21 cellular contexts compared by ENCODE assay signal in genomic region chr17:3553419-3554401, GRCh38. TPM values are rescaled to one million over a fixed set of nuclear protein-coding genes. Genes with fewer than 3 reads are reported as not detected.
DNase-seq lines count a peak whose midpoint lies in the region; ATAC-seq, FAIRE-seq and TF ChIP-seq lines count a peak whose summit lies in the region.
"Had no signal": no experiment of that assay in that cellular context is flagged by ENCODE, and none has a peak within 500 bp of the region (broad histone marks: within the 10 kb centered on the region; RNA-seq: fewer than 3 reads in every experiment).

No MANE protein-coding gene starts in this region.

- no peak for ATAC-seq in natural killer cell treated with Interleukin-12 subunit alpha and Interleukin-12 subunit beta and Interleukin-15 and Interleukin-18, amount 100 ng/mL, for 72 hours
- no peak for ATAC-seq in natural killer cell
- ATAC-seq in activated T-helper 17 cell treated with anti-CD3 and anti-CD28 coated beads, Interleukin-2, amount 50 U/mL, for 72 hours (replicated peaks) = no peak
- ATAC-seq: HepG2 had no signal

- H3K9me3 ChIP-seq in kidney (ENCODE audit: control insufficient read depth in 1 of 2, low read length in 2 of 2) = no peaks in the 10 kb centered on the region

- POLR2A ChIA-PET in HEK293T (lab: Yijun Ruan, JAX) = no interaction called here

- H3K4me1 ChIP-seq in kidney (ENCODE audit: control insufficient read depth in 1 of 2, insufficient read depth in 1 of 2, low read depth in 1 of 2, low read length in 2 of 2) = no peaks in the 10 kb centered on the region

- H3K27ac ChIP-seq in kidney (ENCODE audit: low read depth in 2 of 2, low read length in 2 of 2) = no peak overlapping the region
- H3K27ac ChIP-seq: C4-2B, SK-N-MC had no signal

- peaks cover 12 to 13% of the 10 kb centered on the region in 2 donors for H3K4me1 Mint-ChIP-seq in natural killer cell treated with Interleukin-12 subunit alpha and Interleukin-12 subunit beta and Interleukin-15 and Interleukin-18, amount 100 ng/mL, for 72 hours (ENCODE audit: low read depth in 2 of 2)
- H3K4me1 Mint-ChIP-seq in natural killer cell (no peaks in the 10 kb centered on the region), CD14-positive monocyte (no peaks in the 10 kb centered on the region)
- peaks cover 8% of the 10 kb centered on the region for H3K4me1 Mint-ChIP-seq in activated T-helper 17 cell treated with anti-CD3 and anti-CD28 coated beads, Interleukin-2, amount 50 U/mL, for 72 hours

- H3K27me3 Mint-ChIP-seq in natural killer cell treated with Interleukin-12 subunit alpha and Interleukin-12 subunit beta and Interleukin-15 and Interleukin-18, amount 100 ng/mL, for 72 hours = peaks cover 7 to 19% of the 10 kb centered on the region in 2 donors
- peaks cover 0 to 8% of the 10 kb centered on the region in 2 donors for H3K27me3 Mint-ChIP-seq in natural killer cell (ENCODE audit: low read depth in 2 of 2)
- peaks cover 14% of the 10 kb centered on the region for H3K27me3 Mint-ChIP-seq in activated T-helper 17 cell treated with anti-CD3 and anti-CD28 coated beads, Interleukin-2, amount 50 U/mL, for 72 hours
- H3K27me3 Mint-ChIP-seq in CD14-positive monocyte (ENCODE audit: low read depth in 3 of 3) = peaks cover 3 to 4% (median 4%) of the 10 kb centered on the region in 3 donors

- H3K36me3 ChIP-seq in kidney (ENCODE audit: control insufficient read depth in 1 of 2, insufficient read depth in 2 of 2, low read length in 2 of 2) = no peaks in the 10 kb centered on the region

- CTCF ChIA-PET in HEK293T (lab: Yijun Ruan, JAX) = interaction anchor here (1.0 kb wide), 1 partner anchor 8 kb away, joined by 3 read pairs; no protein-coding TSS in a partner anchor

- FAIRE-seq in kidney (lab: Jason Lieb, UNC) = no peak
- FAIRE-seq: GM12892, HepG2 had no signal

- peak; percentile 51 for DNase-seq in natural killer cell treated with Interleukin-12 subunit alpha and Interleukin-12 subunit beta and Interleukin-15 and Interleukin-18, amount 100 ng/mL, for 72 hours (ENCODE audit: low spot score)
- no peak for DNase-seq in natural killer cell
- peak; percentile 29 for DNase-seq in kidney
- DNase-seq in HEK293T (ENCODE audit: extremely low spot score) = no peak
- no peak for DNase-seq in activated CD4-positive, alpha-beta T cell treated with anti-CD3 and anti-CD28 coated beads for 4 hours
- no peak for DNase-seq in CD14-positive monocyte (ENCODE audit: low spot score)
- DNase-seq: Calu3; CD8-positive, alpha-beta memory T cell; DND-41; KBM-7; NCI-H1694; NCI-H2029 treated with DMSO at 0.1 percent for 48 hours; NCI-H526 treated with DMSO at 0.1 percent for 48 hours; RPMI8226; SHP77 treated with DMSO at 0.1 percent for 48 hours had no signal

- no peak overlapping the region for H3K27ac Mint-ChIP-seq in natural killer cell treated with Interleukin-12 subunit alpha and Interleukin-12 subunit beta and Interleukin-15 and Interleukin-18, amount 100 ng/mL, for 72 hours
- no peak overlapping the region for H3K27ac Mint-ChIP-seq in natural killer cell
- peak overlapping the region; percentile 58 for H3K27ac Mint-ChIP-seq in activated T-helper 17 cell treated with anti-CD3 and anti-CD28 coated beads, Interleukin-2, amount 50 U/mL, for 72 hours
- no peak overlapping the region for H3K27ac Mint-ChIP-seq in CD14-positive monocyte

- intact Hi-C loops in natural killer cell (cut with micrococcal nuclease) = no loop called here
- intact Hi-C loops in kidney (cut with DNase I) = no loop called here
- intact Hi-C loops in CD14-positive monocyte (cut with micrococcal nuclease) = no loop called here

- no peak overlapping the region for H3K4me3 Mint-ChIP-seq in natural killer cell treated with Interleukin-12 subunit alpha and Interleukin-12 subunit beta and Interleukin-15 and Interleukin-18, amount 100 ng/mL, for 72 hours
- H3K4me3 Mint-ChIP-seq in natural killer cell (no peak overlapping the region), CD14-positive monocyte (no peak overlapping the region)
- no peak overlapping the region for H3K4me3 Mint-ChIP-seq in activated T-helper 17 cell treated with anti-CD3 and anti-CD28 coated beads, Interleukin-2, amount 50 U/mL, for 72 hours

- H3K36me3 Mint-ChIP-seq in natural killer cell treated with Interleukin-12 subunit alpha and Interleukin-12 subunit beta and Interleukin-15 and Interleukin-18, amount 100 ng/mL, for 72 hours = no peaks in the 10 kb centered on the region
- H3K36me3 Mint-ChIP-seq in natural killer cell = no peaks in the 10 kb centered on the region
- no peaks in the 10 kb centered on the region for H3K36me3 Mint-ChIP-seq in activated T-helper 17 cell treated with anti-CD3 and anti-CD28 coated beads, Interleukin-2, amount 50 U/mL, for 72 hours (ENCODE audit: low read depth)
- H3K36me3 Mint-ChIP-seq in CD14-positive monocyte = no peaks in the 10 kb centered on the region
- H3K36me3 Mint-ChIP-seq: CD8-positive, alpha-beta memory T cell had no signal

- no peak overlapping the region for H3K9ac ChIP-seq in kidney (ENCODE audit: low read length in 2 of 2)

- TF ChIP-seq CTCF in natural killer cell (IDR thresholded peaks at IDR 0.05) (no peak), kidney (IDR thresholded peaks at IDR 0.05; ENCODE audit: borderline replicate concordance, extremely low read depth, insufficient read depth) (no peak), CD14-positive monocyte (IDR thresholded peaks at IDR 0.05) (no peak)

- H3K9me3 Mint-ChIP-seq in natural killer cell treated with Interleukin-12 subunit alpha and Interleukin-12 subunit beta and Interleukin-15 and Interleukin-18, amount 100 ng/mL, for 72 hours = peaks cover 6% of the 10 kb centered on the region
- H3K9me3 Mint-ChIP-seq in natural killer cell (peaks cover 0 to 6% of the 10 kb centered on the region in 2 donors), CD14-positive monocyte (peaks cover 0 to 3% (median 0%) of the 10 kb centered on the region in 7 donors)
- no peaks in the 10 kb centered on the region for H3K9me3 Mint-ChIP-seq in activated T-helper 17 cell treated with anti-CD3 and anti-CD28 coated beads, Interleukin-2, amount 50 U/mL, for 72 hours
- H3K9me3 Mint-ChIP-seq: CD8-positive, alpha-beta memory T cell had no signal

- no peak overlapping the region for H3K4me3 ChIP-seq in kidney (ENCODE audit: low read length in 2 of 2)
- H3K4me3 ChIP-seq: SK-N-MC had no signal

TF ChIP-seq in HEK293T, 16 proteins besides CTCF, POLR2A, EP300 and RAD21:
- no peak for TF ChIP-seq BHLHE40 (IDR thresholded peaks at IDR 0.05; ENCODE audit: borderline replicate concordance)
- TF ChIP-seq FOXM1 (IDR thresholded peaks at IDR 0.05; ENCODE audit: borderline replicate concordance) = no peak
- TF ChIP-seq, protein P1, sequence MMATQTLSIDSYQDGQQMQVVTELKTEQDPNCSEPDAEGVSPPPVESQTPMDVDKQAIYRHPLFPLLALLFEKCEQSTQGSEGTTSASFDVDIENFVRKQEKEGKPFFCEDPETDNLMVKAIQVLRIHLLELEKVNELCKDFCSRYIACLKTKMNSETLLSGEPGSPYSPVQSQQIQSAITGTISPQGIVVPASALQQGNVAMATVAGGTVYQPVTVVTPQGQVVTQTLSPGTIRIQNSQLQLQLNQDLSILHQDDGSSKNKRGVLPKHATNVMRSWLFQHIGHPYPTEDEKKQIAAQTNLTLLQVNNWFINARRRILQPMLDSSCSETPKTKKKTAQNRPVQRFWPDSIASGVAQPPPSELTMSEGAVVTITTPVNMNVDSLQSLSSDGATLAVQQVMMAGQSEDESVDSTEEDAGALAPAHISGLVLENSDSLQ (IDR thresholded peaks at IDR 0.05) = no peak
- TF ChIP-seq FOXA1 (IDR thresholded peaks at IDR 0.05) = no peak

RNA-seq across cellular contexts. Expression of gene TRPV3, which starts 3.9 kb away (rescaled TPM):
- 1 to 10 TPM; 6.5 to 9.7 TPM for total RNA-seq in natural killer cell treated with Interleukin-12 subunit alpha and Interleukin-12 subunit beta and Interleukin-15 and Interleukin-18, amount 100 ng/mL, for 72 hours
- 10 to 100 TPM in 1 of 3 donors, 1 to 10 TPM in 2; 5.6 to 10.3 (median 7.6) TPM for total RNA-seq in natural killer cell
- 1 to 10 TPM in 1 of 2 donors, under 1 TPM in 1; 0.86 to 3.5 TPM for total RNA-seq in activated T-helper 17 cell treated with anti-CD3 and anti-CD28 coated beads, Interleukin-2, amount 50 U/mL, for 72 hours
- total RNA-seq in kidney = 1.2 TPM
- polyA plus RNA-seq in kidney (ENCODE audit: insufficient read depth, low read depth, low replicate concordance) = 0.13 TPM
- polyA plus RNA-seq in CD14-positive monocyte = not detected
- total RNA-seq: H4 had no signal

RNA-seq across cellular contexts. Expression of gene TRPV1, which starts 55.5 kb away (rescaled TPM):
- total RNA-seq in natural killer cell treated with Interleukin-12 subunit alpha and Interleukin-12 subunit beta and Interleukin-15 and Interleukin-18, amount 100 ng/mL, for 72 hours = 100 to 1,000 TPM in 1 of 2 donors, 10 to 100 TPM in 1; 94.3 to 123 TPM
- 1 to 10 TPM; 3.2 to 4.5 (median 4.2) TPM for total RNA-seq in natural killer cell
- total RNA-seq in activated T-helper 17 cell treated with anti-CD3 and anti-CD28 coated beads, Interleukin-2, amount 50 U/mL, for 72 hours = 1 to 10 TPM; 3.7 to 3.9 TPM
- 4.2 TPM for total RNA-seq in kidney
- 4.7 TPM for polyA plus RNA-seq in kidney (ENCODE audit: insufficient read depth, low read depth, low replicate concordance)
- not detected for polyA plus RNA-seq in CD14-positive monocyte

Comparison
In these comparisons a context has a peak if more than half of its experiments do, and no peak if none do; other contexts are left out.
1. DNase-seq: peak in natural killer cell treated with Interleukin-12 subunit alpha and Interleukin-12 subunit beta and Interleukin-15 and Interleukin-18, amount 100 ng/mL, for 72 hours (single experiment) and kidney (single experiment); none in natural killer cell (single experiment), HEK293T (single experiment), activated CD4-positive, alpha-beta T cell treated with anti-CD3 and anti-CD28 coated beads for 4 hours (0 of 2) and CD14-positive monocyte (single experiment).
2. RNA of gene TRPV1, which starts 55.5 kb away (total RNA-seq): 94.3 to 123 TPM in natural killer cell treated with Interleukin-12 subunit alpha and Interleukin-12 subunit beta and Interleukin-15 and Interleukin-18, amount 100 ng/mL, for 72 hours; 4.2 TPM in kidney (single experiment), 3.2 to 4.5 TPM in natural killer cell and 3.7 to 3.9 TPM in activated T-helper 17 cell treated with anti-CD3 and anti-CD28 coated beads, Interleukin-2, amount 50 U/mL, for 72 hours; every median in the first group is over 10 times any median in the second.